31 cellular contexts compared by ENCODE assay signal in genomic region chr1:204844326-204844725, GRCh38. TPM values are rescaled to one million over a fixed set of nuclear protein-coding genes. Genes with fewer than 3 reads are reported as not detected.
"Had no signal": no experiment of that assay in that cellular context is flagged by ENCODE, and none has a peak within 500 bp of the region (broad histone marks: within the 10 kb centered on the region; RNA-seq: fewer than 3 reads in every experiment).

No MANE protein-coding gene starts in this region.

- H3K36me3 Mint-ChIP-seq: activated CD4-positive, alpha-beta memory T cell treated with anti-CD3 and anti-CD28 coated beads for 36 hours; activated naive CD4-positive, alpha-beta T cell treated with anti-CD3 and anti-CD28 coated beads, Interleukin-2, amount 50 U/mL, for 72 hours had no signal

- DNase-seq: activated B cell treated with CpG ODN at 0.5 μM for 24 hours; activated CD4-positive, alpha-beta memory T cell treated with anti-CD3 and anti-CD28 coated beads for 36 hours; activated CD4-positive, alpha-beta T cell treated with anti-CD3 and anti-CD28 coated beads for 4 hours; activated CD4-positive, alpha-beta T cell treated with anti-CD3 and anti-CD28 coated beads, Interleukin-2, amount 50 U/mL, for 1 hour; activated CD4-positive, CD25-positive, alpha-beta regulatory T cell treated with anti-CD3 and anti-CD28 coated beads, Interleukin-2, amount 50 U/mL, for 72 hours; activated CD8-positive, alpha-beta memory T cell treated with anti-CD3 and anti-CD28 coated beads, Interleukin-2, amount 50 U/mL, for 4 hours; activated gamma-delta T cell treated with Interleukin-2 at 50 U/mL for 16 hours; activated naive CD4-positive, alpha-beta T cell treated with anti-CD3 and anti-CD28 coated beads for 36 hours; activated naive CD8-positive, alpha-beta T cell treated with anti-CD3 and anti-CD28 coated beads, Interleukin-2, amount 50 U/mL, for 24 hours; activated T-cell treated with anti-CD3 and anti-CD28 coated beads for 4 hours; activated T-cell treated with anti-CD3 and anti-CD28 coated beads, Interleukin-2, amount 50 U/mL, for 4 hours; aorta; MM.1S; MV-4-11; NCI-H1092; NCI-H1436 treated with DMSO at 0.1 percent for 48 hours; NCI-H1694 treated with DMSO at 0.1 percent for 48 hours; NCI-H2029; NCI-H345; NCI-H524 treated with DMSO at 0.1 percent for 48 hours; PC-9; SIG-M5; SW 1271; T-helper 1 cell; T-helper 2 cell; T-helper 9 cell had no signal

- H3K27ac ChIP-seq: KMS-11, PC-9, RWPE1, VCaP had no signal

- H3K4me2 ChIP-seq: KMS-11, PC-9 had no signal

- H3K4me3 Mint-ChIP-seq: activated B cell treated with CpG ODN at 0.5 μM for 24 hours; activated CD4-positive, alpha-beta memory T cell treated with anti-CD3 and anti-CD28 coated beads for 36 hours; activated naive CD4-positive, alpha-beta T cell treated with anti-CD3 and anti-CD28 coated beads for 36 hours; activated naive CD8-positive, alpha-beta T cell treated with anti-CD3 and anti-CD28 coated beads, Interleukin-2, amount 50 U/mL, for 24 hours; activated T-cell treated with anti-CD3 and anti-CD28 coated beads, Interleukin-2, amount 50 U/mL, for 4 hours; activated T-helper 1 cell treated with anti-CD3 and anti-CD28 coated beads, Interleukin-12 subunit alpha, Interleukin-12 subunit beta, Interleukin-2, Interleukin-4 antibody, amounts not matched to agents 30 ng/mL and 10 ng/mL and 1 ng/mL, durations not matched to agents 14 hours and 24 hours and 36 hours had no signal

- H3K9ac ChIP-seq: KMS-11 had no signal

- H3K4me3 ChIP-seq: PC-9 had no signal

- H2AFZ ChIP-seq: PC-9 had no signal

- H3K27ac Mint-ChIP-seq: activated B cell treated with CpG ODN at 0.5 μM for 24 hours; activated CD4-positive, alpha-beta memory T cell treated with anti-CD3 and anti-CD28 coated beads for 36 hours; activated naive CD4-positive, alpha-beta T cell treated with anti-CD3 and anti-CD28 coated beads for 36 hours; activated naive CD4-positive, alpha-beta T cell treated with anti-CD3 and anti-CD28 coated beads, Interleukin-2, amount 50 U/mL, for 72 hours; activated naive CD8-positive, alpha-beta T cell treated with anti-CD3 and anti-CD28 coated beads, Interleukin-2, amount 50 U/mL, for 24 hours; activated T-helper 1 cell treated with anti-CD3 and anti-CD28 coated beads, Interleukin-12 subunit alpha, Interleukin-12 subunit beta, Interleukin-2, Interleukin-4 antibody, amounts not matched to agents 30 ng/mL and 10 ng/mL and 1 ng/mL, durations not matched to agents 14 hours and 24 hours and 36 hours had no signal

- H3K4me1 Mint-ChIP-seq: activated naive CD8-positive, alpha-beta T cell treated with anti-CD3 and anti-CD28 coated beads, Interleukin-2, amount 50 U/mL, for 24 hours had no signal

- H3K9me3 Mint-ChIP-seq: activated B cell treated with CpG ODN at 0.5 μM for 24 hours; activated CD4-positive, alpha-beta memory T cell treated with anti-CD3 and anti-CD28 coated beads for 36 hours; activated naive CD4-positive, alpha-beta T cell treated with anti-CD3 and anti-CD28 coated beads for 36 hours; activated naive CD4-positive, alpha-beta T cell treated with anti-CD3 and anti-CD28 coated beads, Interleukin-2, amount 50 U/mL, for 72 hours; activated naive CD8-positive, alpha-beta T cell treated with anti-CD3 and anti-CD28 coated beads, Interleukin-2, amount 50 U/mL, for 24 hours; activated T-cell treated with anti-CD3 and anti-CD28 coated beads, Interleukin-2, amount 50 U/mL, for 4 hours; activated T-helper 1 cell treated with anti-CD3 and anti-CD28 coated beads, Interleukin-12 subunit alpha, Interleukin-12 subunit beta, Interleukin-2, Interleukin-4 antibody, amounts not matched to agents 30 ng/mL and 10 ng/mL and 1 ng/mL, durations not matched to agents 14 hours and 24 hours and 36 hours had no signal

RNA-seq across cellular contexts. Expression of gene NFASC, which starts 26.3 kb away (rescaled TPM):
- total RNA-seq: PC-9 had no signal
